In the genomic region with DNA sequence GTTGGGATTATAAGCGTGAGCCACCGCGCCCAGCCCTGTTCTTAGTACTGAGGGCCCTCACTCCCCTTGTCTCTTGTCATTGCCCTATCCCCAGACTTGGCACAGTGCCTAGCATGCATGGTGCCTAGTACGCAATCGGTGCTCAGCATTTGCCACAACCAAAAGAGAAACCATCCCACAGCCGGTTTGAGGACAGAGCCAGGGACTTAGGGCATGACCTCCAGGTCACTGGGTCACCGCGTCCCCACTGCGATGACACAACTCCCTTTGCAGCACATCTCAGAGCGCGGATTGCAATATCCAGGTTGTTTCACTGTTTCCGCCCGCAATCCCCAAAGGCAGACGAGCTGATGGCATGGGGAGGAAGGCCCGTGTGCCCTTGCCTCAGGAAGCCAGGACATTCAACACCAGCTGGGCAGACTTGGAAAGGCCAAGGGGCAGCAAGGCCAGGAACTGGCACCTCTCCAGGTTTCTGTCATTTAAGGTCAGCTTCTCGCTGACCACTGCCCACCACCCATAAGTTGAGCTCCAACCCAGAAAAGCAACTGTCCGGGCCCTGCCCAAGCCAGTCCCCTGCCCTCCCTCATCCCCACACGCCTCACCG, we compare ENCODE assay signal across 22 cellular contexts.
"Had no signal": no experiment of that assay in that cellular context is flagged by ENCODE, and none has a peak within 500 bp of the region (broad histone marks: within the 10 kb centered on the region; RNA-seq: fewer than 3 reads in every experiment).

No MANE protein-coding gene starts in this region.

- H3K27me3 Mint-ChIP-seq: activated naive CD4-positive, alpha-beta T cell treated with anti-CD3 and anti-CD28 coated beads, Interleukin-2, amount 50 U/mL, for 24 hours; naive thymus-derived CD8-positive, alpha-beta T cell; stimulated activated naive CD8-positive, alpha-beta T cell treated with anti-CD3 and anti-CD28 coated beads, Interleukin-15, amount 100 ng/mL, for 72 hours had no signal

- H3K27me3 ChIP-seq: heart right ventricle, ovary, right atrium auricular region, transverse colon, vagina had no signal

- H3K4me1 Mint-ChIP-seq: activated naive CD4-positive, alpha-beta T cell treated with anti-CD3 and anti-CD28 coated beads, Interleukin-2, amount 50 U/mL, for 24 hours; brain; mesothelial cell of epicardium; stimulated activated effector memory CD8-positive, alpha-beta T cell treated with anti-CD3 and anti-CD28 coated beads, Interleukin-12 subunit alpha, Interleukin-12 subunit beta, amount 100 ng/mL, for 72 hours; stimulated activated naive CD8-positive, alpha-beta T cell treated with anti-CD3 and anti-CD28 coated beads, Interleukin-15, amount 100 ng/mL, for 72 hours had no signal

- H3K36me3 Mint-ChIP-seq: stimulated activated effector memory CD8-positive, alpha-beta T cell treated with anti-CD3 and anti-CD28 coated beads, Interleukin-12 subunit alpha, Interleukin-12 subunit beta, amount 100 ng/mL, for 72 hours had no signal

- H3K4me3 Mint-ChIP-seq: activated naive CD4-positive, alpha-beta T cell treated with anti-CD3 and anti-CD28 coated beads, Interleukin-2, amount 50 U/mL, for 24 hours; brain; dendritic cell treated with granulocyte-macrophage colony-stimulating factor and Interleukin-4, amounts not matched to agents 40 ng/mL and 50 ng/mL, for 4 days; mesothelial cell of epicardium; naive thymus-derived CD8-positive, alpha-beta T cell; stimulated activated effector memory CD8-positive, alpha-beta T cell treated with anti-CD3 and anti-CD28 coated beads, Interleukin-12 subunit alpha, Interleukin-12 subunit beta, amount 100 ng/mL, for 72 hours; stimulated activated naive CD8-positive, alpha-beta T cell treated with anti-CD3 and anti-CD28 coated beads, Interleukin-15, amount 100 ng/mL, for 72 hours; T-helper 2 cell treated with Interferon-gamma antibody and Interleukin-4, amounts not matched to agents 5 μg/mL and 100 μg/mL, for 36 hours had no signal

- H3K9me3 ChIP-seq: ovary, prostate gland, transverse colon, vagina had no signal

- ATAC-seq: naive thymus-derived CD8-positive, alpha-beta T cell; stimulated activated effector memory CD8-positive, alpha-beta T cell treated with anti-CD3 and anti-CD28 coated beads, Interleukin-12 subunit alpha, Interleukin-12 subunit beta, amount 100 ng/mL, for 72 hours; stimulated activated naive CD8-positive, alpha-beta T cell treated with anti-CD3 and anti-CD28 coated beads, Interleukin-15, amount 100 ng/mL, for 72 hours had no signal

- H3K4me3 ChIP-seq: heart right ventricle, ovary, prostate gland, right atrium auricular region, transverse colon, vagina had no signal

- H3K4me1 ChIP-seq: transverse colon had no signal

- H3K27ac Mint-ChIP-seq: activated naive CD4-positive, alpha-beta T cell treated with anti-CD3 and anti-CD28 coated beads, Interleukin-2, amount 50 U/mL, for 24 hours; brain; dendritic cell treated with granulocyte-macrophage colony-stimulating factor and Interleukin-4, amounts not matched to agents 40 ng/mL and 50 ng/mL, for 4 days; mesothelial cell of epicardium; naive thymus-derived CD8-positive, alpha-beta T cell; stimulated activated effector memory CD8-positive, alpha-beta T cell treated with anti-CD3 and anti-CD28 coated beads, Interleukin-12 subunit alpha, Interleukin-12 subunit beta, amount 100 ng/mL, for 72 hours; stimulated activated naive CD8-positive, alpha-beta T cell treated with anti-CD3 and anti-CD28 coated beads, Interleukin-15, amount 100 ng/mL, for 72 hours; T-helper 2 cell treated with Interferon-gamma antibody and Interleukin-4, amounts not matched to agents 5 μg/mL and 100 μg/mL, for 36 hours had no signal

- H3K27ac ChIP-seq: heart right ventricle, ovary, prostate gland, right atrium auricular region, transverse colon, vagina, WERI-Rb-1 had no signal

- H3K36me3 ChIP-seq: heart right ventricle, ovary, prostate gland, right atrium auricular region, transverse colon, vagina, WERI-Rb-1 had no signal

- DNase-seq: activated CD4-positive, alpha-beta T cell treated with anti-CD3 and anti-CD28 coated beads for 1 hour; activated CD4-positive, alpha-beta T cell treated with anti-CD3 and anti-CD28 coated beads, Interleukin-2, amount 50 U/mL, for 1 hour; activated gamma-delta T cell treated with Interleukin-2 at 50 U/mL for 16 hours; activated T-cell treated with anti-CD3 and anti-CD28 coated beads, Interleukin-2, amount 50 U/mL, for 1 hour; aorta; effector CD4-positive, alpha-beta T cell; mammary epithelial cell; naive thymus-derived CD8-positive, alpha-beta T cell; ovary; stimulated activated naive CD8-positive, alpha-beta T cell treated with anti-CD3 and anti-CD28 coated beads, Interleukin-15, amount 100 ng/mL, for 72 hours; transverse colon; WERI-Rb-1 had no signal
